Comparison of ENCODE assay signal across 23 cellular contexts in the genomic region with DNA sequence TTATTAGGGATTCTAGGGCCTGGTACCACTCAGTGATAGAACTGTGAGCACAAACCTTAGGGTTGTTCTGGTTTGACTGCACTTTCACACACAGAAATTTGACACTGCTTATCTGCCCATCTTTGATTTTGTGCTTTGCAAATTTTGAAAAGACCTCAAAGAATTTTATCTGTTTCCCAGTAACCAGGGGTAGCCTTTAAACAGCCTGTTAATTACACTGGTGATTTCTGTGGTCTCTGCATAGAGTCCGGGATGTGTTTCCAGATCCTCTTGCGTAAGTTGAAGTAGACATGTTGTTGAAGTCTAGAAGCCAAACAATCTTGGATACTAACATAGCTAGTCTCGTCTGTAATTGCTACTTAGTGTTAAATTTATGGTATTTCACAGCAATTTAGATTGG.
DNase-seq lines count a peak whose midpoint lies in the region; ATAC-seq and TF ChIP-seq lines count a peak whose summit lies in the region.
"Had no signal": no experiment of that assay in that cellular context is flagged by ENCODE, and none has a peak within 500 bp of the region (broad histone marks: within the 10 kb centered on the region; RNA-seq: fewer than 3 reads in every experiment).

No MANE protein-coding gene starts in this region.

- H3K4me3 Mint-ChIP-seq in Caco-2 (ENCODE audit: unreplicated experiment) (peak overlapping the region; percentile 43), nephron (no peak overlapping the region)
- no peak overlapping the region for H3K4me3 Mint-ChIP-seq in natural killer cell treated with Interleukin-12 subunit alpha and Interleukin-12 subunit beta and Interleukin-15 and Interleukin-18, amount 100 ng/mL, for 72 hours
- H3K4me3 Mint-ChIP-seq: CD14-positive monocyte, neural crest cell had no signal

- ATAC-seq in natural killer cell treated with Interleukin-12 subunit alpha and Interleukin-12 subunit beta and Interleukin-15 and Interleukin-18, amount 100 ng/mL, for 72 hours: no peak
- no peak for ATAC-seq in HG02623 (IDR thresholded peaks at IDR 0.05; ENCODE audit: unreplicated experiment)
- ATAC-seq: left colon had no signal

- H3K27ac Mint-ChIP-seq in Caco-2 (ENCODE audit: unreplicated experiment) (peak overlapping the region; percentile 29), nephron (peak overlapping the region; percentile 76 to 91 (median 85))
- no peak overlapping the region for H3K27ac Mint-ChIP-seq in natural killer cell treated with Interleukin-12 subunit alpha and Interleukin-12 subunit beta and Interleukin-15 and Interleukin-18, amount 100 ng/mL, for 72 hours
- H3K27ac Mint-ChIP-seq: CD14-positive monocyte had no signal

- H3K36me3 Mint-ChIP-seq in Caco-2 (ENCODE audit: insufficient read depth, unreplicated experiment) (peaks cover 76% of the 10 kb centered on the region), nephron (ENCODE audit: low read depth) (peaks cover 54% of the 10 kb centered on the region)
- H3K36me3 Mint-ChIP-seq in natural killer cell treated with Interleukin-12 subunit alpha and Interleukin-12 subunit beta and Interleukin-15 and Interleukin-18, amount 100 ng/mL, for 72 hours: peaks cover 7% of the 10 kb centered on the region
- H3K36me3 Mint-ChIP-seq: CD14-positive monocyte had no signal

- H3K27me3 Mint-ChIP-seq in Caco-2 (ENCODE audit: insufficient read depth, unreplicated experiment) (no peaks in the 10 kb centered on the region), nephron (ENCODE audit: low read depth) (no peaks in the 10 kb centered on the region)
- peaks cover 22 to 25% of the 10 kb centered on the region in 2 donors for H3K27me3 Mint-ChIP-seq in natural killer cell treated with Interleukin-12 subunit alpha and Interleukin-12 subunit beta and Interleukin-15 and Interleukin-18, amount 100 ng/mL, for 72 hours

- peaks cover 64% of the 10 kb centered on the region for H3K4me1 ChIP-seq in Caco-2
- H3K4me1 ChIP-seq: uterus had no signal

- H3K4me3 ChIP-seq in Caco-2 (ENCODE audit: low read depth, low read length): no peak overlapping the region
- H3K4me3 ChIP-seq: uterus had no signal

- no peak for TF ChIP-seq CTCF in Caco-2 (IDR thresholded peaks at IDR 0.05; ENCODE audit: insufficient read depth in 1 of 2, low read depth in 1 of 2, low read length in 1 of 2, severe bottlenecking in 1 of 2, unreplicated experiment in 1 of 2)
- no peak for TF ChIP-seq CTCF in nephron (IDR thresholded peaks at IDR 0.05; ENCODE audit: unreplicated experiment in 3 of 3)

- no peaks in the 10 kb centered on the region for H3K27me3 ChIP-seq in Caco-2 (replicated peaks; ENCODE audit: control insufficient read depth, insufficient read depth, low read length)
- H3K27me3 ChIP-seq: uterus had no signal

- H3K36me3 ChIP-seq in Caco-2 (ENCODE audit: control insufficient read depth, insufficient read depth, low read length): peaks cover 6% of the 10 kb centered on the region
- H3K36me3 ChIP-seq: uterus had no signal

- POLR2A ChIA-PET in Caco-2 (lab: Charles Lee): no interaction called here

- no TSS peak for BruUV-seq in Caco-2 (replicated peaks; lab: Mats Ljungman, UMichigan)

- DNase-seq in Caco-2: peak; percentile 37 to 44
- peak; percentile 19 for DNase-seq in MV-4-11 (lab: John Stamatoyannopoulos, UW)
- DNase-seq in fibroblast of gingiva (ENCODE audit: low read depth): peak; percentile 8
- no peak for DNase-seq in natural killer cell treated with Interleukin-12 subunit alpha and Interleukin-12 subunit beta and Interleukin-15 and Interleukin-18, amount 100 ng/mL, for 72 hours (ENCODE audit: low spot score)
- DNase-seq in NCI-H69 (lab: John Stamatoyannopoulos, UW): no peak
- DNase-seq in epidermal melanocyte (ENCODE audit: insufficient read length, low spot score): no peak
- DNase-seq: activated CD4-positive, alpha-beta T cell treated with anti-CD3 and anti-CD28 coated beads for 1 hour; activated T-cell treated with anti-CD3 and anti-CD28 coated beads, Interleukin-2, amount 50 U/mL, for 1 hour; amygdala; EL; erythroblast; KBM-7; left colon; NCI-H146; NCI-H774; OCI-M1; posterior cingulate gyrus; SHP77 treated with DMSO at 0.1 percent for 48 hours; uterus had no signal

- intact Hi-C loops in Caco-2 (cut with micrococcal nuclease; ENCODE audit: unreplicated experiment): loop anchor here (1.0 kb wide), 1 partner anchor 18 kb away; no protein-coding TSS in a partner anchor

- peaks cover 15% of the 10 kb centered on the region for H3K9me3 Mint-ChIP-seq in Caco-2 (ENCODE audit: unreplicated experiment)
- H3K9me3 Mint-ChIP-seq in nephron: peaks cover 6% of the 10 kb centered on the region
- H3K9me3 Mint-ChIP-seq in natural killer cell treated with Interleukin-12 subunit alpha and Interleukin-12 subunit beta and Interleukin-15 and Interleukin-18, amount 100 ng/mL, for 72 hours: no peaks in the 10 kb centered on the region

- H3K9me3 ChIP-seq in Caco-2: no peaks in the 10 kb centered on the region
- H3K9me3 ChIP-seq: uterus had no signal

- CTCF ChIA-PET in Caco-2 (lab: Charles Lee): interaction anchor here (1.0 kb wide), 1 partner anchor 54 kb away, joined by 3 read pairs; no protein-coding TSS in a partner anchor

- H3K4me1 Mint-ChIP-seq in Caco-2 (ENCODE audit: low read depth, unreplicated experiment) (peaks cover 57% of the 10 kb centered on the region), nephron (peaks cover 81% of the 10 kb centered on the region)
- H3K4me1 Mint-ChIP-seq in natural killer cell treated with Interleukin-12 subunit alpha and Interleukin-12 subunit beta and Interleukin-15 and Interleukin-18, amount 100 ng/mL, for 72 hours (ENCODE audit: low read depth in 2 of 2): peaks cover 4 to 6% of the 10 kb centered on the region in 2 donors

Comparison
In these comparisons a context has a peak if more than half of its experiments do, and no peak if none do; other contexts are left out.
1. DNase-seq: peak in Caco-2 (2 of 2), MV-4-11 (single experiment) and fibroblast of gingiva (single experiment); none in natural killer cell treated with Interleukin-12 subunit alpha and Interleukin-12 subunit beta and Interleukin-15 and Interleukin-18, amount 100 ng/mL, for 72 hours (single experiment), NCI-H69 (single experiment) and epidermal melanocyte (single experiment).
2. H3K27ac Mint-ChIP-seq: peak in Caco-2 (single experiment) and nephron (3 of 3); none in natural killer cell treated with Interleukin-12 subunit alpha and Interleukin-12 subunit beta and Interleukin-15 and Interleukin-18, amount 100 ng/mL, for 72 hours (0 of 2).